Comparison of ENCODE assay signal across 8 cellular contexts in the genomic region with DNA sequence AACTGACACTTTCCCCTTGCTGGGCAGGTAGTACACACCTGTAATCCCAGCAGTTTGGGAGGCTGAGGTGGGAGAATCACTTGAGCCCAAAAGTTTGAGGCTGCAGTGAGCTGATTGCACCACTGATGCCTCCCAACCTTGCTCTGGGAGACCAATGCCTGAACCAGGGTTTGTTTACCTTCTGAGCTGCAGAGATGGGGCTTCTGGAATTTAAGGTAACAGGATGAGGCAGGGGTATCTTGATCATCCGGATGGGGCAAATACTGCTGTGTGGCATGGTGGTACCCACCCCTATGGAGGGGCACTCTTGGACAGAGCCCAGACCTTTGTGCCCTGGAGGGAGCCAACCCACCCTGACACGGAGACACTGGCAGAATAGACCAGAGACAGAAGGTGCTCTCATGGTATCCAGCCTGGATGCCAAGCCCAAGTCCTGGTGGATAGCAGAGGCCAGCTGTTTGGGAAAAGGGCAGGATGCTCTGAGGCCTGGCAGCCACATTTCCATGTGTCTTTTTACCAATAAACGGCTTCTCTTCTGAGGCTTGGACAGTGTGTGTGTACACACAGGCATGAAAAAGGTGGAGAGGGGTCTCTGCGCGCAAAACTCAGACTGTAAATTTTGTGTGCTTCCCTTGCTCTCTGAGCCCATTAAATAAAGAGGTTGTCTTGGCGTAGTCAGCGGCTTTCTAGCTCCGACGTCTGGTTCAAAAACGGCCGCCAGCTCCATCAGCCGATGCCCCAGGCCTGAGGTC. TPM values are rescaled to one million over a fixed set of nuclear protein-coding genes. Genes with fewer than 3 reads are reported as not detected.
DNase-seq lines count a peak whose midpoint lies in the region; ATAC-seq and TF ChIP-seq lines count a peak whose summit lies in the region.

No MANE protein-coding gene starts in this region.

- POLR2A ChIA-PET in BJ (lab: Charles Lee) = no interaction called here

- no peaks in the 10 kb centered on the region for H3K9me3 Mint-ChIP-seq in natural killer cell treated with Interleukin-12 subunit alpha and Interleukin-12 subunit beta and Interleukin-15 and Interleukin-18, amount 100 ng/mL, for 72 hours

- ATAC-seq in natural killer cell treated with Interleukin-12 subunit alpha and Interleukin-12 subunit beta and Interleukin-15 and Interleukin-18, amount 100 ng/mL, for 72 hours = no peak
- no peak for ATAC-seq in GM19328 (IDR thresholded peaks at IDR 0.05; ENCODE audit: unreplicated experiment)
- no peak for ATAC-seq in HG03469 (IDR thresholded peaks at IDR 0.05; ENCODE audit: unreplicated experiment)

- H3K4me2 ChIP-seq in Loucy (ENCODE audit: low read depth, low read length, poor library complexity, severe bottlenecking) = peak overlapping the region; percentile 99

- H3K27ac ChIP-seq in coronary artery = peak overlapping the region; percentile 59 to 89

- H3K36me3 Mint-ChIP-seq in natural killer cell treated with Interleukin-12 subunit alpha and Interleukin-12 subunit beta and Interleukin-15 and Interleukin-18, amount 100 ng/mL, for 72 hours = no peaks in the 10 kb centered on the region

- peak overlapping the region; percentile 95 for H3K4me3 Mint-ChIP-seq in natural killer cell treated with Interleukin-12 subunit alpha and Interleukin-12 subunit beta and Interleukin-15 and Interleukin-18, amount 100 ng/mL, for 72 hours

- H3K4me3 ChIP-seq in BJ (ENCODE audit: low read depth, low read length) (peak overlapping the region; percentile 52), Loucy (ENCODE audit: low read length, poor library complexity, severe bottlenecking) (peak overlapping the region; percentile 74), coronary artery (peak overlapping the region; percentile 75)

- CTCF ChIA-PET in BJ (lab: Yijun Ruan, JAX) = interaction anchor here (1.1 to 1.3 kb wide), 2 partner anchors 10 kb away, joined by 4 read pairs; no protein-coding TSS in a partner anchor

- peaks cover 34 to 40% of the 10 kb centered on the region in 2 donors for H3K4me1 Mint-ChIP-seq in natural killer cell treated with Interleukin-12 subunit alpha and Interleukin-12 subunit beta and Interleukin-15 and Interleukin-18, amount 100 ng/mL, for 72 hours (ENCODE audit: low read depth in 2 of 2)

- peak overlapping the region; percentile 82 for H3K9ac ChIP-seq in Loucy (ENCODE audit: low read depth, low read length, poor library complexity, severe bottlenecking)

- DNase-seq in BJ (ENCODE audit: low read depth) (no peak), coronary artery (ENCODE audit: low spot score) (no peak), NCI-H1092 (lab: John Stamatoyannopoulos, UW) (no peak), SK-N-DZ (ENCODE audit: low spot score) (no peak)
- no peak for DNase-seq in natural killer cell treated with Interleukin-12 subunit alpha and Interleukin-12 subunit beta and Interleukin-15 and Interleukin-18, amount 100 ng/mL, for 72 hours (ENCODE audit: low spot score)

- H3F3A ChIP-seq in Loucy (ENCODE audit: low read depth) = peaks cover 29% of the 10 kb centered on the region

- no peak overlapping the region for H2AFZ ChIP-seq in Loucy (ENCODE audit: low read length)

- H4K20me1 ChIP-seq in Loucy (ENCODE audit: insufficient read depth, low read length, poor library complexity, severe bottlenecking) = peaks cover 17% of the 10 kb centered on the region

- peaks cover 48% of the 10 kb centered on the region for H3K4me1 ChIP-seq in Loucy (ENCODE audit: insufficient read depth, low read length, poor library complexity, severe bottlenecking)

- H3K27ac Mint-ChIP-seq in natural killer cell treated with Interleukin-12 subunit alpha and Interleukin-12 subunit beta and Interleukin-15 and Interleukin-18, amount 100 ng/mL, for 72 hours = peak overlapping the region; percentile 73 to 86

- H3K9me3 ChIP-seq in Loucy (ENCODE audit: insufficient read depth, low read depth, low read length) = no peaks in the 10 kb centered on the region

- H3K27me3 ChIP-seq in BJ (ENCODE audit: control insufficient read depth, insufficient read depth, low read length) (no peaks in the 10 kb centered on the region), Loucy (ENCODE audit: insufficient read depth, low read length, poor library complexity, severe bottlenecking) (no peaks in the 10 kb centered on the region)

- H3K9me2 ChIP-seq in Loucy (replicated peaks; ENCODE audit: low read depth, low read length) = no peaks in the 10 kb centered on the region

- peaks cover 4% of the 10 kb centered on the region for H3K36me3 ChIP-seq in BJ (ENCODE audit: control insufficient read depth, insufficient read depth, low read length)
- peaks cover 8% of the 10 kb centered on the region; the same call in 1 of the 2 replicates for H3K36me3 ChIP-seq in Loucy (ENCODE audit: insufficient read depth, low read length)

- H3K79me2 ChIP-seq in Loucy (ENCODE audit: insufficient read depth, low read length) = peaks cover 40% of the 10 kb centered on the region

- TF ChIP-seq CTCF in BJ (IDR thresholded peaks at IDR 0.05; ENCODE audit: insufficient read depth, low read depth, low read length) (no peak), Loucy (conservative IDR thresholded peaks at IDR 0.05; ENCODE audit: low read length) (no peak), coronary artery (IDR thresholded peaks at IDR 0.05) (no peak)

- peaks cover 0 to 4% of the 10 kb centered on the region in 2 donors for H3K27me3 Mint-ChIP-seq in natural killer cell treated with Interleukin-12 subunit alpha and Interleukin-12 subunit beta and Interleukin-15 and Interleukin-18, amount 100 ng/mL, for 72 hours

RNA-seq across cellular contexts. Expression of a gene that starts 4.4 kb away (rescaled TPM):
- polyA plus RNA-seq in BJ (2011; rRNA removed) = 2.8 and 4.6 TPM in 2 replicates
- polyA minus RNA-seq in BJ (2011; rRNA and poly(A)+ RNA removed) = 2.6 and 5.3 TPM in 2 replicates
- total RNA-seq in natural killer cell treated with Interleukin-12 subunit alpha and Interleukin-12 subunit beta and Interleukin-15 and Interleukin-18, amount 100 ng/mL, for 72 hours = 10 to 100 TPM; 10.2 to 14.7 TPM
- polyA plus RNA-seq in SK-N-DZ (2014; cell fraction: cytosol; rRNA removed) = 35.7 and 36.2 TPM in 2 replicates
- 28.7 and 38.1 TPM in 2 replicates for polyA plus RNA-seq in SK-N-DZ (2014; cell fraction: nucleus; rRNA removed)

RNA-seq across cellular contexts. Expression of a gene that starts 7.8 kb away (rescaled TPM):
- polyA plus RNA-seq in BJ (2011; rRNA removed) = 6.8 and 7.9 TPM in 2 replicates
- 2.1 and 4.3 TPM in 2 replicates for polyA minus RNA-seq in BJ (2011; rRNA and poly(A)+ RNA removed)
- 1 to 10 TPM; 3.4 to 7.3 TPM for total RNA-seq in natural killer cell treated with Interleukin-12 subunit alpha and Interleukin-12 subunit beta and Interleukin-15 and Interleukin-18, amount 100 ng/mL, for 72 hours
- polyA plus RNA-seq in SK-N-DZ (2014; cell fraction: cytosol; rRNA removed) = 27.7 and 40.1 TPM in 2 replicates
- 21.8 and 34.0 TPM in 2 replicates for polyA plus RNA-seq in SK-N-DZ (2014; cell fraction: nucleus; rRNA removed)

RNA-seq across cellular contexts. Expression of a gene that starts 17.2 kb away (rescaled TPM):
- polyA plus RNA-seq in BJ (2011; rRNA removed) = 0.17 and 0.22 TPM in 2 replicates
- polyA minus RNA-seq in BJ (2011; rRNA and poly(A)+ RNA removed) = not detected in 2 replicates
- total RNA-seq in natural killer cell treated with Interleukin-12 subunit alpha and Interleukin-12 subunit beta and Interleukin-15 and Interleukin-18, amount 100 ng/mL, for 72 hours = 100 to 1,000 TPM; 192 to 207 TPM
- polyA plus RNA-seq in SK-N-DZ (2014; cell fraction: cytosol; rRNA removed) = 2.5 TPM in 1 of 2 replicates, not detected in the other
- 0.23 and 0.26 TPM in 2 replicates for polyA plus RNA-seq in SK-N-DZ (2014; cell fraction: nucleus; rRNA removed)

RNA-seq across cellular contexts. Expression of a gene that starts 25.0 kb away (rescaled TPM):
- 0.59 and 0.69 TPM in 2 replicates for polyA plus RNA-seq in BJ (2011; rRNA removed)
- 0.85 TPM in 1 of 2 replicates, not detected in the other for polyA minus RNA-seq in BJ (2011; rRNA and poly(A)+ RNA removed)
- 1 to 10 TPM in 1 of 2 donors, not detected in 1; 8.5 TPM for total RNA-seq in natural killer cell treated with Interleukin-12 subunit alpha and Interleukin-12 subunit beta and Interleukin-15 and Interleukin-18, amount 100 ng/mL, for 72 hours
- not detected in 2 replicates for polyA plus RNA-seq in SK-N-DZ (2014; cell fraction: cytosol; rRNA removed)
- 1.5 TPM in 1 of 2 replicates, not detected in the other for polyA plus RNA-seq in SK-N-DZ (2014; cell fraction: nucleus; rRNA removed)

RNA-seq across cellular contexts. Expression of a gene that starts 29.3 kb away (rescaled TPM):
- 11.3 and 16.5 TPM in 2 replicates for polyA plus RNA-seq in BJ (2011; rRNA removed)
- 18.3 and 21.9 TPM in 2 replicates for polyA minus RNA-seq in BJ (2011; rRNA and poly(A)+ RNA removed)
- 10 to 100 TPM; 64.0 to 99.1 TPM for total RNA-seq in natural killer cell treated with Interleukin-12 subunit alpha and Interleukin-12 subunit beta and Interleukin-15 and Interleukin-18, amount 100 ng/mL, for 72 hours
- polyA plus RNA-seq in SK-N-DZ (2014; cell fraction: cytosol; rRNA removed) = 32.4 and 36.4 TPM in 2 replicates
- polyA plus RNA-seq in SK-N-DZ (2014; cell fraction: nucleus; rRNA removed) = 22.7 and 35.0 TPM in 2 replicates
